ENCODE assay signal across 14 cellular contexts in the genomic region with DNA sequence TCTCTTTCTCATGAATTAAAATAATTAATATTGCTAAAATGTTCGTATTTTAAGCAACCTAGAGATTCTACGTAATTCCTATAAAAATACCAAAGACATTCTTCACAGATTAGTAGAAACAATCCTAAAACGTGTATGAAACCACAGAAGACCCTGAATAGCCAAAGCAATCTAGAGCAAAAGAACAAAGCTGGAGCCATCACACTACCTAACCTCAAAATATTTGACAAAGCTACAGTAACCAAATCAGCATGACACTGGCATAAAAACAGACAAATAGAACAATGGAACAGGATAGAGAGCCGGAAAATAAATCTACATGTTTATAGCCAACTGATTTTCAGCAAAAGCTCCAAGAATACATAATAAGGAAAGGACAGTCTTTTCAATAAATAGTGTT.
DNase-seq lines count a peak whose midpoint lies in the region; ATAC-seq and TF ChIP-seq lines count a peak whose summit lies in the region.
"Had no signal": no experiment of that assay in that cellular context is flagged by ENCODE, and none has a peak within 500 bp of the region (broad histone marks: within the 10 kb centered on the region; RNA-seq: fewer than 3 reads in every experiment).

No MANE protein-coding gene starts in this region.

- no peaks in the 10 kb centered on the region for H3K9me2 ChIP-seq in MM.1S (replicated peaks; ENCODE audit: insufficient read depth, low read length)

- H3K27me3 ChIP-seq in MM.1S (replicated peaks; ENCODE audit: insufficient read depth, low read length) (no peaks in the 10 kb centered on the region), brain microvascular endothelial cell (replicated peaks) (no peaks in the 10 kb centered on the region)
- H3K27me3 ChIP-seq: BLaER1 had no signal

- no peak overlapping the region for H3K9ac ChIP-seq in MM.1S (ENCODE audit: low read length)
- H3K9ac ChIP-seq: BLaER1 had no signal

- no peak for TF ChIP-seq CTCF in MM.1S (IDR thresholded peaks at IDR 0.05; ENCODE audit: low read length)
- no peak for TF ChIP-seq CTCF in astrocyte of the cerebellum (IDR thresholded peaks at IDR 0.05; ENCODE audit: low read depth, low read length, missing control alignments)
- no peak for TF ChIP-seq CTCF in brain microvascular endothelial cell (IDR thresholded peaks at IDR 0.05; ENCODE audit: low read depth, low read length, missing control alignments)

- peaks cover 6% of the 10 kb centered on the region; the same call in 1 of the 2 replicates for H3K4me1 ChIP-seq in MM.1S (ENCODE audit: low read length)
- H3K4me1 ChIP-seq: BLaER1, HAP-1 had no signal

- DNase-seq in EL (peak; percentile 2), MM.1S (no peak), astrocyte of the cerebellum (ENCODE audit: low read depth) (peak; percentile 76), brain microvascular endothelial cell (no peak), activated T-cell treated with anti-CD3 and anti-CD28 coated beads for 4 hours (no peak)
- no peak for DNase-seq in effector CD8-positive, alpha-beta T cell (lab: John Stamatoyannopoulos, UW)
- DNase-seq: 8988T; CD4-positive, alpha-beta memory T cell; DMS153; DMS79 treated with DMSO at 0.1 percent for 48 hours; GDM1 had no signal

- H3K9me3 ChIP-seq in MM.1S (replicated peaks; ENCODE audit: insufficient read depth, low read length): no peaks in the 10 kb centered on the region
- H3K9me3 ChIP-seq: BLaER1, HAP-1 had no signal

- H3K4me3 ChIP-seq in MM.1S (ENCODE audit: low read length) (no peak overlapping the region), astrocyte of the cerebellum (ENCODE audit: low read depth, low read length) (no peak overlapping the region), brain microvascular endothelial cell (ENCODE audit: low read depth, low read length) (no peak overlapping the region)
- H3K4me3 ChIP-seq: BLaER1, HAP-1 had no signal

- no peaks in the 10 kb centered on the region for H3K36me3 ChIP-seq in MM.1S (replicated peaks; ENCODE audit: insufficient read depth, low read length)
- no peaks in the 10 kb centered on the region for H3K36me3 ChIP-seq in brain microvascular endothelial cell (replicated peaks)
- H3K36me3 ChIP-seq: BLaER1, HAP-1 had no signal

- peak overlapping the region; percentile 7; the same call in 1 of the 2 replicates for H3K4me2 ChIP-seq in MM.1S (ENCODE audit: low read depth, low read length)
- H3K4me2 ChIP-seq: BLaER1 had no signal

- H3K27ac ChIP-seq in MM.1S (ENCODE audit: low read length) (no peak overlapping the region; the same call in 1 of the 2 replicates), brain microvascular endothelial cell (no peak overlapping the region)
- H3K27ac ChIP-seq: BLaER1 had no signal

- no peaks in the 10 kb centered on the region for H3F3A ChIP-seq in MM.1S (ENCODE audit: insufficient read depth, low read length)

- no peak for ATAC-seq in GM18907 (IDR thresholded peaks at IDR 0.05; ENCODE audit: unreplicated experiment)

- in situ Hi-C loops in astrocyte of the cerebellum (cut with HindIII; ENCODE audit: low sequenced_read_pairs) (loop anchor here (10.0 kb wide), 1 partner anchor 284 kb away; no protein-coding TSS in a partner anchor), brain microvascular endothelial cell (cut with HindIII; ENCODE audit: low pct_ligation_motif_present, low sequenced_read_pairs) (no loop called here)

- H2AFZ ChIP-seq in MM.1S (ENCODE audit: low read length): no peak overlapping the region

- no peaks in the 10 kb centered on the region for H3K79me2 ChIP-seq in MM.1S (ENCODE audit: low read length)

- H4K20me1 ChIP-seq in MM.1S (ENCODE audit: insufficient read depth, low read length): no peaks in the 10 kb centered on the region
- H4K20me1 ChIP-seq: BLaER1 had no signal

Comparison
In these comparisons a context has a peak if more than half of its experiments do, and no peak if none do; other contexts are left out.
1. DNase-seq: peak in EL (single experiment) and astrocyte of the cerebellum (single experiment); none in MM.1S (single experiment), brain microvascular endothelial cell (single experiment), effector CD8-positive, alpha-beta T cell (single experiment) and activated T-cell treated with anti-CD3 and anti-CD28 coated beads for 4 hours (single experiment).